8 cellular contexts compared by ENCODE assay signal in genomic region chr6:131368077-131368911, GRCh38.
DNase-seq lines count a peak whose midpoint lies in the region; ATAC-seq and TF ChIP-seq lines count a peak whose summit lies in the region.

No MANE protein-coding gene starts in this region.

- POLR2A ChIA-PET in naive thymus-derived CD8-positive, alpha-beta T cell (lab: Charles Lee), result no interaction called here

- no peak for TF ChIP-seq POLR2A in body of pancreas (IDR thresholded peaks at IDR 0.05)

- TF ChIP-seq CTCF in DND-41 (IDR thresholded peaks at IDR 0.05; ENCODE audit: borderline replicate concordance, extremely low read depth, low read length, poor library complexity, severe bottlenecking) (no peak), body of pancreas (IDR thresholded peaks at IDR 0.05) (no peak), omental fat pad (IDR thresholded peaks at IDR 0.05) (no peak)

- no peaks in the 10 kb centered on the region for H3K36me3 ChIP-seq in DND-41 (ENCODE audit: insufficient read depth, low read length)
- no peaks in the 10 kb centered on the region for H3K36me3 ChIP-seq in body of pancreas (replicated peaks in 1 of 2; ENCODE audit: insufficient read depth in 1 of 2, low read depth in 2 of 2)

- H3K9ac ChIP-seq in DND-41 (ENCODE audit: low read depth, low read length), result peak overlapping the region; percentile 33

- H3K4me1 Mint-ChIP-seq in naive thymus-derived CD8-positive, alpha-beta T cell, result peaks cover 24 to 39% (median 36%) of the 10 kb centered on the region in 4 donors

- H3K27ac ChIP-seq in DND-41 (ENCODE audit: low read length), result peak overlapping the region; percentile 68
- peak overlapping the region in 3 of 4 donors; percentile 50 to 80 (median 60) for H3K27ac ChIP-seq in body of pancreas

- H2AFZ ChIP-seq in DND-41 (ENCODE audit: low read depth, low read length), result peak overlapping the region; percentile 55

- H3K4me3 Mint-ChIP-seq in naive thymus-derived CD8-positive, alpha-beta T cell, result peak overlapping the region in 8 of 10 donors; percentile 8 to 68 (median 34)

- intact Hi-C loops in body of pancreas (cut with DNase I), result no loop called here

- H3K4me2 ChIP-seq in DND-41 (ENCODE audit: insufficient read depth, low read length), result peak overlapping the region; percentile 15

- in situ Hi-C loops in KBM-7 (cut with MboI; ENCODE audit: low pct_unique_long_range_greater_than_20kb, low sequenced_read_pairs), result no loop called here

- H3K27me3 ChIP-seq in DND-41 (ENCODE audit: insufficient read depth, low read length, poor library complexity), result no peaks in the 10 kb centered on the region
- H3K27me3 ChIP-seq in body of pancreas, result no peaks in the 10 kb centered on the region

- DNase-seq in DND-41, result peak; percentile 55
- DNase-seq in KBM-7, result peak; percentile 49
- peak; percentile 68 to 86 (median 77) for DNase-seq in body of pancreas
- DNase-seq in naive thymus-derived CD8-positive, alpha-beta T cell, result no peak
- no peak for DNase-seq in omental fat pad (ENCODE audit: low spot score)
- no peak for DNase-seq in A172 (ENCODE audit: low spot score)
- no peak for DNase-seq in HuH-7 (ENCODE audit: low spot score)

- H3K9me3 ChIP-seq in DND-41 (ENCODE audit: insufficient read depth, low read length, severe bottlenecking) (no peaks in the 10 kb centered on the region), body of pancreas (no peaks in the 10 kb centered on the region)

- peaks cover 0 to 14% (median 5%) of the 10 kb centered on the region in 3 donors for H3K36me3 Mint-ChIP-seq in naive thymus-derived CD8-positive, alpha-beta T cell

- H3K9me3 Mint-ChIP-seq in naive thymus-derived CD8-positive, alpha-beta T cell, result peaks cover 0 to 3% (median 0%) of the 10 kb centered on the region in 9 donors

- no peaks in the 10 kb centered on the region for H4K20me1 ChIP-seq in DND-41 (ENCODE audit: insufficient read depth, low read length)

- H3K27ac Mint-ChIP-seq in naive thymus-derived CD8-positive, alpha-beta T cell, result peak overlapping the region; percentile 5 to 85 (median 65)

- H3K27me3 Mint-ChIP-seq in naive thymus-derived CD8-positive, alpha-beta T cell, result no peaks in the 10 kb centered on the region

- no peak overlapping the region for H3K4me3 ChIP-seq in DND-41 (ENCODE audit: low read depth in 1 of 2, low read length in 2 of 2)
- H3K4me3 ChIP-seq in body of pancreas, result no peak overlapping the region

- no peaks in the 10 kb centered on the region for H3K79me2 ChIP-seq in DND-41 (ENCODE audit: insufficient read depth, low read length)

- H3K4me1 ChIP-seq in DND-41 (ENCODE audit: insufficient read depth, low read length), result peaks cover 22% of the 10 kb centered on the region
- peaks cover 19% of the 10 kb centered on the region for H3K4me1 ChIP-seq in body of pancreas

- 13 to 22% methylated on average over 8 of the region's 8 CpGs for WGBS in body of pancreas, 2 donors

- ATAC-seq in DND-41 (ENCODE audit: insufficient read depth, low read depth) (peak; percentile 86), GM21390 (IDR thresholded peaks at IDR 0.05; ENCODE audit: unreplicated experiment) (peak; percentile 79), body of pancreas (peak; percentile 92), omental fat pad (ENCODE audit: low FRiP score) (no peak)
- peak in 1 of 2 donors; percentile 28 for ATAC-seq in naive thymus-derived CD8-positive, alpha-beta T cell

Comparison
In these comparisons a context has a peak if more than half of its experiments do, and no peak if none do; other contexts are left out.
1. DNase-seq: peak in DND-41 (single experiment), KBM-7 (single experiment) and body of pancreas (4 of 4); none in naive thymus-derived CD8-positive, alpha-beta T cell (0 of 10), omental fat pad (single experiment), A172 (single experiment) and HuH-7 (single experiment).